In genomic region chr6:33815854-33816253, GRCh38 we compare ENCODE assay signal across 9 cellular contexts. TPM values are rescaled to one million over a fixed set of nuclear protein-coding genes. Genes with fewer than 3 reads are reported as not detected.
DNase-seq lines count a peak whose midpoint lies in the region; ATAC-seq and TF ChIP-seq lines count a peak whose summit lies in the region.
"Had no signal": no experiment of that assay in that cellular context is flagged by ENCODE, and none has a peak within 500 bp of the region (broad histone marks: within the 10 kb centered on the region; RNA-seq: fewer than 3 reads in every experiment).

No MANE protein-coding gene starts in this region.

- H3K4me2 ChIP-seq in PC-9, result peak overlapping the region; percentile 26; the same call in 1 of the 2 replicates

- 18 to 61% (median 37%) methylated on average over 1 of the region's 1 CpG for WGBS in adrenal gland, 4 donors

- POLR2A ChIA-PET in PC-9 (lab: Charles Lee; ENCODE audit: unreplicated experiment), result no interaction called here
- POLR2A ChIA-PET in CD4-positive, alpha-beta memory T cell (lab: Charles Lee; ENCODE audit: partially characterized antibody), result interaction anchor here (0.6 kb wide), 1 partner anchor 89 kb away, joined by 3 read pairs; no protein-coding TSS in a partner anchor

- H3K9me3 Mint-ChIP-seq in CD4-positive, alpha-beta memory T cell, result peaks cover 0 to 3% (median 0%) of the 10 kb centered on the region in 8 donors

- H3K9me3 ChIP-seq in PC-9 (ENCODE audit: insufficient read depth, low read depth), result no peaks in the 10 kb centered on the region
- no peaks in the 10 kb centered on the region for H3K9me3 ChIP-seq in adrenal gland (replicated peaks in 1 of 3)
- no peaks in the 10 kb centered on the region for H3K9me3 ChIP-seq in CD4-positive, alpha-beta memory T cell (ENCODE audit: control insufficient read depth in 1 of 2, low read length in 2 of 2)

- H3K9me2 ChIP-seq in PC-9 (ENCODE audit: insufficient read depth), result no peaks in the 10 kb centered on the region

- ATAC-seq in GM21515 (IDR thresholded peaks at IDR 0.05; ENCODE audit: unreplicated experiment) (no peak), GM19467 (IDR thresholded peaks at IDR 0.05; ENCODE audit: unreplicated experiment) (no peak)

- no peak for TF ChIP-seq CTCF in PC-9 (conservative IDR thresholded peaks at IDR 0.05)
- TF ChIP-seq CTCF in adrenal gland (IDR thresholded peaks at IDR 0.05), result no peak

- H3K27me3 Mint-ChIP-seq in CD4-positive, alpha-beta memory T cell, result peaks cover 24 to 27% of the 10 kb centered on the region in 2 donors

- H3K4me3 Mint-ChIP-seq in CD4-positive, alpha-beta memory T cell, result no peak overlapping the region

- no peak overlapping the region for H3K4me3 ChIP-seq in PC-9
- no peak overlapping the region for H3K4me3 ChIP-seq in adrenal gland
- H3K4me3 ChIP-seq in CD4-positive, alpha-beta memory T cell (ENCODE audit: low read length in 2 of 2), result no peak overlapping the region

- H3K4me1 Mint-ChIP-seq in CD4-positive, alpha-beta memory T cell, result peaks cover 0 to 5% (median 2%) of the 10 kb centered on the region in 4 donors

- intact Hi-C loops in PC-9 (cut with micrococcal nuclease; ENCODE audit: unreplicated experiment), result no loop called here
- intact Hi-C loops in adrenal gland (cut with DNase I), result no loop called here
- intact Hi-C loops in CD4-positive, alpha-beta memory T cell (cut with micrococcal nuclease), result no loop called here

- no peaks in the 10 kb centered on the region for H4K20me1 ChIP-seq in PC-9 (ENCODE audit: insufficient read depth)

- H3K4me1 ChIP-seq in PC-9 (replicated peaks; ENCODE audit: insufficient read depth) (no peaks in the 10 kb centered on the region), adrenal gland (replicated peaks in 1 of 2) (no peaks in the 10 kb centered on the region)
- H3K4me1 ChIP-seq in CD4-positive, alpha-beta memory T cell (ENCODE audit: insufficient read depth, low read length), result peaks cover 3% of the 10 kb centered on the region

- no peak overlapping the region for H2AFZ ChIP-seq in PC-9

- no peak for TF ChIP-seq POLR2A in adrenal gland (IDR thresholded peaks at IDR 0.05)

- CTCF ChIA-PET in PC-9 (lab: Charles Lee), result interaction anchor here (0.6 kb wide), 1 partner anchor 767 kb away, joined by 3 read pairs; no protein-coding TSS in a partner anchor
- CTCF ChIA-PET in CD4-positive, alpha-beta memory T cell (lab: Charles Lee; ENCODE audit: partially characterized antibody), result no interaction called here

- H3K27ac Mint-ChIP-seq in CD4-positive, alpha-beta memory T cell, result no peak overlapping the region

- DNase-seq in DMS 273 (lab: John Stamatoyannopoulos, UW; ENCODE audit: unreplicated experiment), result peak; percentile 79
- DNase-seq in H4 (ENCODE audit: low spot score), result peak; percentile 41
- no peak for DNase-seq in PC-9
- DNase-seq in iPS-NIHi11 (ENCODE audit: low spot score), result peak; percentile 82
- no peak for DNase-seq in adrenal gland
- DNase-seq in CD4-positive, alpha-beta memory T cell, result no peak

- H3K36me3 ChIP-seq in PC-9 (ENCODE audit: low read depth) (no peaks in the 10 kb centered on the region), adrenal gland (replicated peaks in 1 of 2) (no peaks in the 10 kb centered on the region)
- H3K36me3 ChIP-seq in CD4-positive, alpha-beta memory T cell (ENCODE audit: insufficient read depth, low read length), result no peaks in the 10 kb centered on the region

- H3K27ac ChIP-seq in PC-9 (no peak overlapping the region), adrenal gland (no peak overlapping the region)
- no peak overlapping the region for H3K27ac ChIP-seq in CD4-positive, alpha-beta memory T cell (ENCODE audit: low read depth, low read length)

- H3K36me3 Mint-ChIP-seq in CD4-positive, alpha-beta memory T cell, result no peaks in the 10 kb centered on the region

- H3K27me3 ChIP-seq in PC-9 (ENCODE audit: insufficient read depth, low read depth) (peaks cover 80% of the 10 kb centered on the region), adrenal gland (peaks cover 14% of the 10 kb centered on the region)
- no peaks in the 10 kb centered on the region for H3K27me3 ChIP-seq in CD4-positive, alpha-beta memory T cell (ENCODE audit: insufficient read depth, low read length)

- no peaks in the 10 kb centered on the region for H3K79me2 ChIP-seq in PC-9 (ENCODE audit: low read depth)

- H3F3A ChIP-seq in PC-9 (ENCODE audit: insufficient read depth, low read depth), result no peaks in the 10 kb centered on the region

- BruUV-seq in PC-9 (replicated peaks; lab: Mats Ljungman, UMichigan), result no TSS peak

RNA-seq across cellular contexts. Expression of gene MLN, which starts 12.1 kb away (rescaled TPM):
- not detected in 2 replicates for total RNA-seq in H4 (2014; rRNA removed; shearing (Covaris generic))
- total RNA-seq in PC-9 (2021) (not detected in 2 replicates), adrenal gland (not detected)
- polyA plus RNA-seq in adrenal gland, result not detected
- total RNA-seq in CD4-positive, alpha-beta memory T cell, result not detected
- not detected for polyA plus RNA-seq in CD4-positive, alpha-beta memory T cell
- total RNA-seq: dermis microvascular lymphatic vessel endothelial cell had no signal

RNA-seq across cellular contexts. Expression of gene LEMD2, which starts 26.9 kb away (rescaled TPM):
- 25.9 and 40.9 TPM in 2 replicates for total RNA-seq in H4 (2014; rRNA removed; shearing (Covaris generic))
- total RNA-seq in PC-9 (2021) (65.9 and 66.5 TPM in 2 replicates), adrenal gland (10 to 100 TPM; 44.6 to 76.6 (median 58.3) TPM)
- polyA plus RNA-seq in adrenal gland, result 100 to 1,000 TPM in 2 of 3 donors, 10 to 100 TPM in 1; 32.4 to 121 (median 104) TPM
- 100 to 1,000 TPM; 115 to 126 TPM for total RNA-seq in CD4-positive, alpha-beta memory T cell
- 10 to 100 TPM; 13.5 to 44.6 TPM for polyA plus RNA-seq in CD4-positive, alpha-beta memory T cell

Comparison
In these comparisons a context has a peak if more than half of its experiments do, and no peak if none do; other contexts are left out.
1. DNase-seq: peak in DMS 273 (single experiment), H4 (single experiment) and iPS-NIHi11 (single experiment); none in PC-9 (0 of 2), adrenal gland (0 of 7) and CD4-positive, alpha-beta memory T cell (0 of 5).